ENCODE assay signal across 1 cellular context in the genomic region with DNA sequence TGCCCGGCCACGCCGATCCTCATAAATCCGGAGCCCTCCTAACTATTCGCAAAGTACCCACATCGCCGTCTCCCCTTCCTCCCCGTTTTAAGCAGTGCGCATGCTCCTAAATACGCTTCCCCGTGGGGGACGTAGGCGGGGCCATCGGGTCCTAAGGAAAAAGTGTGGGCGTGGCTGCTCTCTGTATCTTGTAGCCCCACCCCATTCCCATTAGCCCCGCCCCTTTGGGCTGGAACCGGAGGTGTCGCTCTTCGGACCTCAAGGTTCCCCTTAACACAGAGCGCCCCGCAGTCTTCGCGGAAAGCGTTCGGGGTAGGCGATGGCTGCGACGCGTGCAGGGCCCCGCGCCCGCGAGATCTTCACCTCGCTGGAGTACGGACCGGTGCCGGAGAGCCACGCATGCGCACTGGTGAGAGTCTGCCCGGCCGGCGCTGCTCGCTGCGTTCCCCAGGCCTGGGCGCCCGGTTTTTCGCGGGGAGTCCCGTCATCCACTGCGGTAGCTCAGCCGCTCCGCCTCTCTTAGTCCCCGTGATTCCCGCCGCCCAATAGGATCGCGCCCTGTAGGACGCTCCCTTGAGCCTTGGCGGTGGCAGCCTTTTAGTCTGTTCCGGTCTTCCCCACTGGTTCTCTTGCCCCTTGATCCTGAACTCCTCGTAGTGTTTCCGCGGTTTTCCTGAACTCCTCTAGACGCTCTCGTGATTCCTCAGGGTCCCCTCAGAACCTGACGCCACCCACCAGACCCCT.
TF ChIP-seq lines count a peak whose summit lies in the region.

A gene (plus strand): TSS at position 213 of the 744 bp plus-strand sequence. CDS start 107 bp downstream, at position 320.

TF ChIP-seq in HepG2, 621 proteins besides CTCF, POLR2A, EP300 and RAD21 (continued from another document and continues in another):
- TF ChIP-seq, protein P1, sequence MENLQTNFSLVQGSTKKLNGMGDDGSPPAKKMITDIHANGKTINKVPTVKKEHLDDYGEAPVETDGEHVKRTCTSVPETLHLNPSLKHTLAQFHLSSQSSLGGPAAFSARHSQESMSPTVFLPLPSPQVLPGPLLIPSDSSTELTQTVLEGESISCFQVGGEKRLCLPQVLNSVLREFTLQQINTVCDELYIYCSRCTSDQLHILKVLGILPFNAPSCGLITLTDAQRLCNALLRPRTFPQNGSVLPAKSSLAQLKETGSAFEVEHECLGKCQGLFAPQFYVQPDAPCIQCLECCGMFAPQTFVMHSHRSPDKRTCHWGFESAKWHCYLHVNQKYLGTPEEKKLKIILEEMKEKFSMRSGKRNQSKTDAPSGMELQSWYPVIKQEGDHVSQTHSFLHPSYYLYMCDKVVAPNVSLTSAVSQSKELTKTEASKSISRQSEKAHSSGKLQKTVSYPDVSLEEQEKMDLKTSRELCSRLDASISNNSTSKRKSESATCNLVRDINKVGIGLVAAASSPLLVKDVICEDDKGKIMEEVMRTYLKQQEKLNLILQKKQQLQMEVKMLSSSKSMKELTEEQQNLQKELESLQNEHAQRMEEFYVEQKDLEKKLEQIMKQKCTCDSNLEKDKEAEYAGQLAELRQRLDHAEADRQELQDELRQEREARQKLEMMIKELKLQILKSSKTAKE (CRISPR knock-in tag; IDR thresholded peaks at IDR 0.05; ENCODE audit: borderline replicate concordance), result no peak
- TF ChIP-seq NR3C1 (CRISPR knock-in tag; IDR thresholded peaks at IDR 0.05) (no peak), EEA1 (CRISPR knock-in tag; IDR thresholded peaks at IDR 0.05; ENCODE audit: borderline replicate concordance) (peak; percentile 50; the same call in 1 of the 2 replicates), MTF2 (CRISPR knock-in tag; IDR thresholded peaks at IDR 0.05; ENCODE audit: borderline replicate concordance) (no peak), BORCS8-MEF2B (CRISPR knock-in tag; IDR thresholded peaks at IDR 0.05) (no peak), ZNF550 (CRISPR knock-in tag; IDR thresholded peaks at IDR 0.05; ENCODE audit: borderline replicate concordance) (no peak), NFKB2 (CRISPR knock-in tag; IDR thresholded peaks at IDR 0.05; ENCODE audit: borderline replicate concordance) (peak; percentile 67; the same call in 1 of the 2 replicates), NCOA1 (CRISPR knock-in tag; IDR thresholded peaks at IDR 0.05) (no peak), ZNF430 (CRISPR knock-in tag; IDR thresholded peaks at IDR 0.05) (no peak), MAFK (conservative IDR thresholded peaks at IDR 0.05 in 1 of 2, IDR thresholded peaks at IDR 0.05 in 1 of 2; ENCODE audit: low read length in 2 of 2) (no peak), PHB2 (IDR thresholded peaks at IDR 0.05; ENCODE audit: partially characterized antibody) (no peak), ZNF350 (CRISPR knock-in tag; IDR thresholded peaks at IDR 0.05; ENCODE audit: borderline replicate concordance, low read depth) (peak; percentile 74; the same call in 1 of the 2 replicates), NPAS2 (CRISPR knock-in tag; IDR thresholded peaks at IDR 0.05; ENCODE audit: borderline replicate concordance) (no peak), RCOR2 (CRISPR knock-in tag; IDR thresholded peaks at IDR 0.05) (peak; percentile 1; the same call in 1 of the 2 replicates), RBFOX2 (IDR thresholded peaks at IDR 0.05; ENCODE audit: low read depth, low read length) (peak; percentile 98), KDM5A (IDR thresholded peaks at IDR 0.05; ENCODE audit: borderline replicate concordance, low read length) (0 out of 2 replicates have a peak, but pooled peaks have one; percentile 52), ZNF562 (CRISPR knock-in tag; IDR thresholded peaks at IDR 0.05; ENCODE audit: borderline replicate concordance) (no peak), SUZ12 (IDR thresholded peaks at IDR 0.05; ENCODE audit: low read depth, low read length) (peak; percentile 43; the same call in 1 of the 2 replicates), KDM3A (CRISPR knock-in tag; IDR thresholded peaks at IDR 0.05; ENCODE audit: low read depth) (no peak), TOPORS (CRISPR knock-in tag; IDR thresholded peaks at IDR 0.05) (peak; percentile 21; the same call in 1 of the 2 replicates), ZNF644 (CRISPR knock-in tag; IDR thresholded peaks at IDR 0.05; ENCODE audit: low read depth) (no peak), GPN1 (CRISPR knock-in tag; IDR thresholded peaks at IDR 0.05; ENCODE audit: borderline replicate concordance) (no peak), KDM2A (CRISPR knock-in tag; IDR thresholded peaks at IDR 0.05; ENCODE audit: borderline replicate concordance, low read depth) (no peak; the same call in 1 of the 2 replicates), ZFYVE20 (CRISPR knock-in tag; IDR thresholded peaks at IDR 0.05; ENCODE audit: borderline replicate concordance, low read depth) (0 out of 2 replicates have a peak, but pooled peaks have one; percentile 44), NFIC (IDR thresholded peaks at IDR 0.05; ENCODE audit: low read length) (no peak), FOXJ3 (CRISPR knock-in tag; IDR thresholded peaks at IDR 0.05; ENCODE audit: borderline replicate concordance) (0 out of 2 replicates have a peak, but pooled peaks have one; percentile 9), NCOR1 (IDR thresholded peaks at IDR 0.05; ENCODE audit: borderline replicate concordance, low read length) (no peak), ATAD3A (CRISPR knock-in tag; IDR thresholded peaks at IDR 0.05) (no peak), ZNF260 (CRISPR knock-in tag; IDR thresholded peaks at IDR 0.05; ENCODE audit: borderline replicate concordance, low read depth) (no peak), TEAD2 (CRISPR knock-in tag; IDR thresholded peaks at IDR 0.05) (no peak)
- TF ChIP-seq, protein P2, sequence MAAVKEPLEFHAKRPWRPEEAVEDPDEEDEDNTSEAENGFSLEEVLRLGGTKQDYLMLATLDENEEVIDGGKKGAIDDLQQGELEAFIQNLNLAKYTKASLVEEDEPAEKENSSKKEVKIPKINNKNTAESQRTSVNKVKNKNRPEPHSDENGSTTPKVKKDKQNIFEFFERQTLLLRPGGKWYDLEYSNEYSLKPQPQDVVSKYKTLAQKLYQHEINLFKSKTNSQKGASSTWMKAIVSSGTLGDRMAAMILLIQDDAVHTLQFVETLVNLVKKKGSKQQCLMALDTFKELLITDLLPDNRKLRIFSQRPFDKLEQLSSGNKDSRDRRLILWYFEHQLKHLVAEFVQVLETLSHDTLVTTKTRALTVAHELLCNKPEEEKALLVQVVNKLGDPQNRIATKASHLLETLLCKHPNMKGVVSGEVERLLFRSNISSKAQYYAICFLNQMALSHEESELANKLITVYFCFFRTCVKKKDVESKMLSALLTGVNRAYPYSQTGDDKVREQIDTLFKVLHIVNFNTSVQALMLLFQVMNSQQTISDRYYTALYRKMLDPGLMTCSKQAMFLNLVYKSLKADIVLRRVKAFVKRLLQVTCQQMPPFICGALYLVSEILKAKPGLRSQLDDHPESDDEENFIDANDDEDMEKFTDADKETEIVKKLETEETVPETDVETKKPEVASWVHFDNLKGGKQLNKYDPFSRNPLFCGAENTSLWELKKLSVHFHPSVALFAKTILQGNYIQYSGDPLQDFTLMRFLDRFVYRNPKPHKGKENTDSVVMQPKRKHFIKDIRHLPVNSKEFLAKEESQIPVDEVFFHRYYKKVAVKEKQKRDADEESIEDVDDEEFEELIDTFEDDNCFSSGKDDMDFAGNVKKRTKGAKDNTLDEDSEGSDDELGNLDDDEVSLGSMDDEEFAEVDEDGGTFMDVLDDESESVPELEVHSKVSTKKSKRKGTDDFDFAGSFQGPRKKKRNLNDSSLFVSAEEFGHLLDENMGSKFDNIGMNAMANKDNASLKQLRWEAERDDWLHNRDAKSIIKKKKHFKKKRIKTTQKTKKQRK (IDR thresholded peaks at IDR 0.05; ENCODE audit: low read length), result no peak
- TF ChIP-seq, protein P3, sequence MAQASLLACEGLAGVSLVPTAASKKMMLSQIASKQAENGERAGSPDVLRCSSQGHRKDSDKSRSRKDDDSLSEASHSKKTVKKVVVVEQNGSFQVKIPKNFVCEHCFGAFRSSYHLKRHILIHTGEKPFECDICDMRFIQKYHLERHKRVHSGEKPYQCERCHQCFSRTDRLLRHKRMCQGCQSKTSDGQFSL (CRISPR knock-in tag; IDR thresholded peaks at IDR 0.05), result no peak
- TF ChIP-seq, protein P4, sequence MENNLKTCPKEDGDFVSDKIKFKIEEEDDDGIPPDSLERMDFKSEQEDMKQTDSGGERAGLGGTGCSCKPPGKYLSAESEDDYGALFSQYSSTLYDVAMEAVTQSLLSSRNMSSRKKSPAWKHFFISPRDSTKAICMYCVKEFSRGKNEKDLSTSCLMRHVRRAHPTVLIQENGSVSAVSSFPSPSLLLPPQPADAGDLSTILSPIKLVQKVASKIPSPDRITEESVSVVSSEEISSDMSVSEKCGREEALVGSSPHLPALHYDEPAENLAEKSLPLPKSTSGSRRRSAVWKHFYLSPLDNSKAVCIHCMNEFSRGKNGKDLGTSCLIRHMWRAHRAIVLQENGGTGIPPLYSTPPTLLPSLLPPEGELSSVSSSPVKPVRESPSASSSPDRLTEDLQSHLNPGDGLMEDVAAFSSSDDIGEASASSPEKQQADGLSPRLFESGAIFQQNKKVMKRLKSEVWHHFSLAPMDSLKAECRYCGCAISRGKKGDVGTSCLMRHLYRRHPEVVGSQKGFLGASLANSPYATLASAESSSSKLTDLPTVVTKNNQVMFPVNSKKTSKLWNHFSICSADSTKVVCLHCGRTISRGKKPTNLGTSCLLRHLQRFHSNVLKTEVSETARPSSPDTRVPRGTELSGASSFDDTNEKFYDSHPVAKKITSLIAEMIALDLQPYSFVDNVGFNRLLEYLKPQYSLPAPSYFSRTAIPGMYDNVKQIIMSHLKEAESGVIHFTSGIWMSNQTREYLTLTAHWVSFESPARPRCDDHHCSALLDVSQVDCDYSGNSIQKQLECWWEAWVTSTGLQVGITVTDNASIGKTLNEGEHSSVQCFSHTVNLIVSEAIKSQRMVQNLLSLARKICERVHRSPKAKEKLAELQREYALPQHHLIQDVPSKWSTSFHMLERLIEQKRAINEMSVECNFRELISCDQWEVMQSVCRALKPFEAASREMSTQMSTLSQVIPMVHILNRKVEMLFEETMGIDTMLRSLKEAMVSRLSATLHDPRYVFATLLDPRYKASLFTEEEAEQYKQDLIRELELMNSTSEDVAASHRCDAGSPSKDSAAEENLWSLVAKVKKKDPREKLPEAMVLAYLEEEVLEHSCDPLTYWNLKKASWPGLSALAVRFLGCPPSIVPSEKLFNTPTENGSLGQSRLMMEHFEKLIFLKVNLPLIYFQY (CRISPR knock-in tag; IDR thresholded peaks at IDR 0.05; ENCODE audit: borderline replicate concordance), result no peak
- TF ChIP-seq, protein P5, sequence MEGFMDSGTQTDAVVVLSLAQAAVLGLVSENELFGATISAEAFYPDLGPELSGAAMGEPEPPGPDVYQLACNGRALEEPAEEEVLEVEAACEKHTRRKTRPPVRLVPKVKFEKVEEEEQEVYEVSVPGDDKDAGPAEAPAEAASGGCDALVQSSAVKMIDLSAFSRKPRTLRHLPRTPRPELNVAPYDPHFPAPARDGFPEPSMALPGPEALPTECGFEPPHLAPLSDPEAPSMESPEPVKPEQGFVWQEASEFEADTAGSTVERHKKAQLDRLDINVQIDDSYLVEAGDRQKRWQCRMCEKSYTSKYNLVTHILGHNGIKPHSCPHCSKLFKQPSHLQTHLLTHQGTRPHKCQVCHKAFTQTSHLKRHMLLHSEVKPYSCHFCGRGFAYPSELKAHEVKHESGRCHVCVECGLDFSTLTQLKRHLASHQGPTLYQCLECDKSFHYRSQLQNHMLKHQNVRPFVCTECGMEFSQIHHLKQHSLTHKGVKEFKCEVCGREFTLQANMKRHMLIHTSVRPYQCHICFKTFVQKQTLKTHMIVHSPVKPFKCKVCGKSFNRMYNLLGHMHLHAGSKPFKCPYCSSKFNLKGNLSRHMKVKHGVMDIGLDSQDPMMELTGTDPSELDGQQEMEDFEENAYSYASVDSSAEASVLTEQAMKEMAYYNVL (CRISPR knock-in tag; IDR thresholded peaks at IDR 0.05; ENCODE audit: borderline replicate concordance), result peak; percentile 73; the same call in 1 of the 2 replicates
- TF ChIP-seq, protein P6, sequence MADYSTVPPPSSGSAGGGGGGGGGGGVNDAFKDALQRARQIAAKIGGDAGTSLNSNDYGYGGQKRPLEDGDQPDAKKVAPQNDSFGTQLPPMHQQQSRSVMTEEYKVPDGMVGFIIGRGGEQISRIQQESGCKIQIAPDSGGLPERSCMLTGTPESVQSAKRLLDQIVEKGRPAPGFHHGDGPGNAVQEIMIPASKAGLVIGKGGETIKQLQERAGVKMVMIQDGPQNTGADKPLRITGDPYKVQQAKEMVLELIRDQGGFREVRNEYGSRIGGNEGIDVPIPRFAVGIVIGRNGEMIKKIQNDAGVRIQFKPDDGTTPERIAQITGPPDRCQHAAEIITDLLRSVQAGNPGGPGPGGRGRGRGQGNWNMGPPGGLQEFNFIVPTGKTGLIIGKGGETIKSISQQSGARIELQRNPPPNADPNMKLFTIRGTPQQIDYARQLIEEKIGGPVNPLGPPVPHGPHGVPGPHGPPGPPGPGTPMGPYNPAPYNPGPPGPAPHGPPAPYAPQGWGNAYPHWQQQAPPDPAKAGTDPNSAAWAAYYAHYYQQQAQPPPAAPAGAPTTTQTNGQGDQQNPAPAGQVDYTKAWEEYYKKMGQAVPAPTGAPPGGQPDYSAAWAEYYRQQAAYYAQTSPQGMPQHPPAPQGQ (CRISPR knock-in tag; IDR thresholded peaks at IDR 0.05; ENCODE audit: borderline replicate concordance), result no peak
- TF ChIP-seq, protein P7, sequence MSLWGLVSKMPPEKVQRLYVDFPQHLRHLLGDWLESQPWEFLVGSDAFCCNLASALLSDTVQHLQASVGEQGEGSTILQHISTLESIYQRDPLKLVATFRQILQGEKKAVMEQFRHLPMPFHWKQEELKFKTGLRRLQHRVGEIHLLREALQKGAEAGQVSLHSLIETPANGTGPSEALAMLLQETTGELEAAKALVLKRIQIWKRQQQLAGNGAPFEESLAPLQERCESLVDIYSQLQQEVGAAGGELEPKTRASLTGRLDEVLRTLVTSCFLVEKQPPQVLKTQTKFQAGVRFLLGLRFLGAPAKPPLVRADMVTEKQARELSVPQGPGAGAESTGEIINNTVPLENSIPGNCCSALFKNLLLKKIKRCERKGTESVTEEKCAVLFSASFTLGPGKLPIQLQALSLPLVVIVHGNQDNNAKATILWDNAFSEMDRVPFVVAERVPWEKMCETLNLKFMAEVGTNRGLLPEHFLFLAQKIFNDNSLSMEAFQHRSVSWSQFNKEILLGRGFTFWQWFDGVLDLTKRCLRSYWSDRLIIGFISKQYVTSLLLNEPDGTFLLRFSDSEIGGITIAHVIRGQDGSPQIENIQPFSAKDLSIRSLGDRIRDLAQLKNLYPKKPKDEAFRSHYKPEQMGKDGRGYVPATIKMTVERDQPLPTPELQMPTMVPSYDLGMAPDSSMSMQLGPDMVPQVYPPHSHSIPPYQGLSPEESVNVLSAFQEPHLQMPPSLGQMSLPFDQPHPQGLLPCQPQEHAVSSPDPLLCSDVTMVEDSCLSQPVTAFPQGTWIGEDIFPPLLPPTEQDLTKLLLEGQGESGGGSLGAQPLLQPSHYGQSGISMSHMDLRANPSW (CRISPR knock-in tag; IDR thresholded peaks at IDR 0.05; ENCODE audit: borderline replicate concordance), result peak; percentile 76
- TF ChIP-seq, protein P8, sequence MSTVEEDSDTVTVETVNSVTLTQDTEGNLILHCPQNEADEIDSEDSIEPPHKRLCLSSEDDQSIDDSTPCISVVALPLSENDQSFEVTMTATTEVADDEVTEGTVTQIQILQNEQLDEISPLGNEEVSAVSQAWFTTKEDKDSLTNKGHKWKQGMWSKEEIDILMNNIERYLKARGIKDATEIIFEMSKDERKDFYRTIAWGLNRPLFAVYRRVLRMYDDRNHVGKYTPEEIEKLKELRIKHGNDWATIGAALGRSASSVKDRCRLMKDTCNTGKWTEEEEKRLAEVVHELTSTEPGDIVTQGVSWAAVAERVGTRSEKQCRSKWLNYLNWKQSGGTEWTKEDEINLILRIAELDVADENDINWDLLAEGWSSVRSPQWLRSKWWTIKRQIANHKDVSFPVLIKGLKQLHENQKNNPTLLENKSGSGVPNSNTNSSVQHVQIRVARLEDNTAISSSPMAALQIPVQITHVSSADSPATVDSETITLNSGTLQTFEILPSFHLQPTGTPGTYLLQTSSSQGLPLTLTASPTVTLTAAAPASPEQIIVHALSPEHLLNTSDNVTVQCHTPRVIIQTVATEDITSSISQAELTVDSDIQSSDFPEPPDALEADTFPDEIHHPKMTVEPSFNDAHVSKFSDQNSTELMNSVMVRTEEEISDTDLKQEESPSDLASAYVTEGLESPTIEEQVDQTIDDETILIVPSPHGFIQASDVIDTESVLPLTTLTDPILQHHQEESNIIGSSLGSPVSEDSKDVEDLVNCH (CRISPR knock-in tag; IDR thresholded peaks at IDR 0.05), result no peak
